12 cellular contexts compared by ENCODE assay signal in genomic region chr14:53368714-53369191, GRCh38.
DNase-seq lines count a peak whose midpoint lies in the region; ATAC-seq and TF ChIP-seq lines count a peak whose summit lies in the region.
"Had no signal": no experiment of that assay in that cellular context is flagged by ENCODE, and none has a peak within 500 bp of the region (broad histone marks: within the 10 kb centered on the region; RNA-seq: fewer than 3 reads in every experiment).

No MANE protein-coding gene starts in this region.

- H3K36me3 ChIP-seq in SJSA1 = no peaks in the 10 kb centered on the region
- H3K36me3 ChIP-seq: prostate gland had no signal

- no peak for TF ChIP-seq CTCF in fibroblast of pulmonary artery (IDR thresholded peaks at IDR 0.05; ENCODE audit: low read length, missing control alignments)

- H3K27ac ChIP-seq in SJSA1 = peak overlapping the region; percentile 45
- H3K27ac ChIP-seq: prostate gland had no signal

- peaks cover 4% of the 10 kb centered on the region; the same call in 1 of the 2 replicates for H3K27me3 ChIP-seq in SJSA1 (replicated peaks)

- H3K4me1 ChIP-seq in SJSA1 (replicated peaks) = peaks cover 26% of the 10 kb centered on the region
- H3K4me1 ChIP-seq: prostate gland had no signal

- no peaks in the 10 kb centered on the region for H3K9me3 ChIP-seq in SJSA1 (replicated peaks)
- H3K9me3 ChIP-seq: prostate gland had no signal

- DNase-seq in Daoy (ENCODE audit: low read depth) = peak; percentile 29
- peak in 1 of 2 experiments; percentile 90 for DNase-seq in SJSA1 (ENCODE audit: low read depth in 1 of 2, low spot score in 2 of 2)
- DNase-seq in fibroblast of pulmonary artery (ENCODE audit: low read depth) = peak; percentile 56
- DNase-seq in skeletal muscle cell (ENCODE audit: low read depth) = peak; percentile 41
- DNase-seq in NCI-H1417 (lab: John Stamatoyannopoulos, UW) = no peak
- no peak for DNase-seq in cerebellar nuclear complex (lab: John Stamatoyannopoulos, UW)
- DNase-seq: effector memory CD4-positive, alpha-beta T cell; NCI-H446 had no signal

- H3K4me3 ChIP-seq in SJSA1 (no peak overlapping the region), fibroblast of pulmonary artery (replicated peaks; ENCODE audit: low read depth, low read length) (no peak overlapping the region), skeletal muscle cell (ENCODE audit: low read depth, low read length) (no peak overlapping the region)
- H3K4me3 ChIP-seq: prostate gland had no signal

- ATAC-seq in GM21367 (IDR thresholded peaks at IDR 0.05; ENCODE audit: unreplicated experiment) = no peak
- no peak for ATAC-seq in HG02885 (IDR thresholded peaks at IDR 0.05; ENCODE audit: poor library complexity, unreplicated experiment)
- ATAC-seq: WTC11 had no signal

Comparison
In these comparisons a context has a peak if more than half of its experiments do, and no peak if none do; other contexts are left out.
1. DNase-seq: peak in Daoy (single experiment), fibroblast of pulmonary artery (single experiment) and skeletal muscle cell (single experiment); none in NCI-H1417 (0 of 3) and cerebellar nuclear complex (0 of 2).